Comparison of ENCODE assay signal across 1 cellular context in genomic region chr20:41028359-41029149, GRCh38.
TF ChIP-seq lines count a peak whose summit lies in the region.

Gene TOP1 (plus strand): TSS chr20:41028822. CDS start chr20:41029068, 246 bp downstream.

TF ChIP-seq in HepG2, 621 proteins besides CTCF, POLR2A, EP300 and RAD21 (continued from another document and continues in another):
- TF ChIP-seq DZIP1 (CRISPR knock-in tag; IDR thresholded peaks at IDR 0.05) (peak; percentile 16), TEF (CRISPR knock-in tag; IDR thresholded peaks at IDR 0.05) (peak; percentile 99), ZNF629 (CRISPR knock-in tag; conservative IDR thresholded peaks at IDR 0.05) (peak; percentile 57; the same call in 1 of the 2 replicates), PRMT3 (CRISPR knock-in tag; IDR thresholded peaks at IDR 0.05; ENCODE audit: borderline replicate concordance, low read depth) (0 out of 2 replicates have a peak, but pooled peaks have one; percentile 79), ASH2L (IDR thresholded peaks at IDR 0.05; ENCODE audit: insufficient read length, low read depth, low read length) (peak; percentile 65), ZNF619 (CRISPR knock-in tag; IDR thresholded peaks at IDR 0.05) (peak; percentile 86; the same call in 1 of the 2 replicates), SAFB2 (CRISPR knock-in tag; IDR thresholded peaks at IDR 0.05; ENCODE audit: borderline replicate concordance, low read depth) (peak; percentile 82; the same call in 1 of the 2 replicates), NR2F2 (IDR thresholded peaks at IDR 0.05; ENCODE audit: borderline replicate concordance, low read depth) (no peak; the same call in 1 of the 2 replicates), TCF12 (IDR thresholded peaks at IDR 0.05) (no peak), TCF12 (CRISPR knock-in tag; IDR thresholded peaks at IDR 0.05) (0 out of 2 replicates have a peak, but pooled peaks have one; percentile 57), KDM2A (CRISPR knock-in tag; IDR thresholded peaks at IDR 0.05; ENCODE audit: borderline replicate concordance, low read depth) (peak; percentile 94), ZMYM4 (CRISPR knock-in tag; IDR thresholded peaks at IDR 0.05) (peak; percentile 97), POLR2AphosphoS5 (IDR thresholded peaks at IDR 0.05; ENCODE audit: low read depth, low read length) (peak; percentile 94), NCOA1 (CRISPR knock-in tag; IDR thresholded peaks at IDR 0.05) (peak; percentile 78; the same call in 1 of the 2 replicates), ZNF556 (CRISPR knock-in tag; IDR thresholded peaks at IDR 0.05; ENCODE audit: borderline replicate concordance) (peak; percentile 88; the same call in 1 of the 2 replicates), HNF4G (IDR thresholded peaks at IDR 0.05; ENCODE audit: borderline replicate concordance, low read depth, low read length) (no peak; the same call in 1 of the 2 replicates), HNF4G (CRISPR knock-in tag; IDR thresholded peaks at IDR 0.05; ENCODE audit: borderline replicate concordance, low read depth) (no peak; the same call in 1 of the 2 replicates), FOSL1 (CRISPR knock-in tag; IDR thresholded peaks at IDR 0.05; ENCODE audit: borderline replicate concordance) (peak; percentile 46; the same call in 1 of the 2 replicates), KAT8 (CRISPR knock-in tag; IDR thresholded peaks at IDR 0.05) (peak; percentile 88), ELF4 (CRISPR knock-in tag; IDR thresholded peaks at IDR 0.05; ENCODE audit: borderline replicate concordance) (0 out of 2 replicates have a peak, but pooled peaks have one; percentile 10), E2F2 (CRISPR knock-in tag; IDR thresholded peaks at IDR 0.05; ENCODE audit: borderline replicate concordance) (peak; percentile 91; the same call in 1 of the 2 replicates), ZNF513 (CRISPR knock-in tag; conservative IDR thresholded peaks at IDR 0.05) (peak; percentile 98), SMAD9 (CRISPR knock-in tag; IDR thresholded peaks at IDR 0.05) (no peak), TOE1 (CRISPR knock-in tag; IDR thresholded peaks at IDR 0.05) (peak; percentile 79; the same call in 1 of the 2 replicates), BRF2 (CRISPR knock-in tag; IDR thresholded peaks at IDR 0.05) (peak; percentile 82; the same call in 1 of the 2 replicates), TCF7L2 (IDR thresholded peaks at IDR 0.05; ENCODE audit: low read depth, low read length) (no peak), ARNTL (CRISPR knock-in tag; IDR thresholded peaks at IDR 0.05) (peak; percentile 76), ATF2 (CRISPR knock-in tag; IDR thresholded peaks at IDR 0.05) (peak; percentile 91), ZNF777 (CRISPR knock-in tag; IDR thresholded peaks at IDR 0.05) (no peak; the same call in 1 of the 2 replicates), KDM4B (CRISPR knock-in tag; IDR thresholded peaks at IDR 0.05) (no peak), LCORL (IDR thresholded peaks at IDR 0.05) (no peak; the same call in 1 of the 2 replicates), LCORL (CRISPR knock-in tag; IDR thresholded peaks at IDR 0.05) (peak; percentile 73; the same call in 1 of the 2 replicates), ZNF772 (CRISPR knock-in tag; IDR thresholded peaks at IDR 0.05) (no peak; the same call in 1 of the 2 replicates), MLXIP (CRISPR knock-in tag; IDR thresholded peaks at IDR 0.05; ENCODE audit: borderline replicate concordance) (peak; percentile 43; the same call in 1 of the 2 replicates), ZNF580 (CRISPR knock-in tag; IDR thresholded peaks at IDR 0.05; ENCODE audit: borderline replicate concordance, low read depth) (peak; percentile 87), GLI4 (CRISPR knock-in tag; IDR thresholded peaks at IDR 0.05; ENCODE audit: borderline replicate concordance) (peak; percentile 23; the same call in 1 of the 2 replicates), ZNF607 (CRISPR knock-in tag; IDR thresholded peaks at IDR 0.05; ENCODE audit: borderline replicate concordance) (peak; percentile 95), TRAFD1 (CRISPR knock-in tag; IDR thresholded peaks at IDR 0.05; ENCODE audit: borderline replicate concordance) (peak; percentile 94; the same call in 1 of the 2 replicates), ZBTB34 (CRISPR knock-in tag; IDR thresholded peaks at IDR 0.05) (no peak; the same call in 1 of the 2 replicates), RARG (CRISPR knock-in tag; IDR thresholded peaks at IDR 0.05; ENCODE audit: low read depth) (no peak), TRIM22 (IDR thresholded peaks at IDR 0.05) (no peak), ZNF567 (CRISPR knock-in tag; IDR thresholded peaks at IDR 0.05; ENCODE audit: borderline replicate concordance) (no peak), NFIC (IDR thresholded peaks at IDR 0.05; ENCODE audit: low read length) (no peak), ZFP37 (CRISPR knock-in tag; IDR thresholded peaks at IDR 0.05; ENCODE audit: borderline replicate concordance) (peak; percentile 63; the same call in 1 of the 2 replicates), TSC22D2 (CRISPR knock-in tag; IDR thresholded peaks at IDR 0.05; ENCODE audit: borderline replicate concordance) (no peak; the same call in none of the 2 replicates), ZNF33B (CRISPR knock-in tag; IDR thresholded peaks at IDR 0.05) (peak; percentile 89), PCBP1 (IDR thresholded peaks at IDR 0.05; ENCODE audit: borderline replicate concordance, low read depth, low read length) (peak; percentile 96; the same call in 1 of the 2 replicates)
